In the genomic region with DNA sequence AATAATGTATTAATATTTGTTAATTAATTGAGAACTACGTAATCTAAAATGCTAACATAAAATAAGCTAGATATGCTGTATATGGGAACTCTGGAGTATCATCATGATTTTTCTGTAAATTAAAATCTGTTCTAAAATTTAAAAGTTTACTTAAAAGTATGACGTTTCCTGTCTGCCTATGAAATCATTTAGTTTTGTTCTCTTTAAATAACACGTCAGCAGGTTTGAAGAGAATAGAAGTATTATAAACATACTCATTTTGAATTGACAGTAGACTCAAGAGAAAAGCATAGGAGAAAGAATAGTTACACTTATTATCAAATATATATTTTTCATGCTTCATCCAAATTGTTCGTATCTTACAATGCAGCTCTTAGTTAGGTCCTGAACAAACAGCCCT, we compare ENCODE assay signal across 1 cellular context.
TF ChIP-seq lines count a peak whose summit lies in the region.

No MANE protein-coding gene starts in this region.

TF ChIP-seq in K562, 482 proteins besides CTCF, POLR2A, EP300 and RAD21 (continued from another document):
- TF ChIP-seq SETDB1 (IDR thresholded peaks at IDR 0.05; ENCODE audit: low read length): no peak
- peak; percentile 49; the same call in 1 of the 2 replicates for TF ChIP-seq ZNF316 (IDR thresholded peaks at IDR 0.05)
- 0 out of 2 replicates have a peak, but pooled peaks have one; percentile 8 for TF ChIP-seq C11orf30 (IDR thresholded peaks at IDR 0.05; ENCODE audit: low read depth)
